ENCODE assay signal across 21 cellular contexts in the genomic region with DNA sequence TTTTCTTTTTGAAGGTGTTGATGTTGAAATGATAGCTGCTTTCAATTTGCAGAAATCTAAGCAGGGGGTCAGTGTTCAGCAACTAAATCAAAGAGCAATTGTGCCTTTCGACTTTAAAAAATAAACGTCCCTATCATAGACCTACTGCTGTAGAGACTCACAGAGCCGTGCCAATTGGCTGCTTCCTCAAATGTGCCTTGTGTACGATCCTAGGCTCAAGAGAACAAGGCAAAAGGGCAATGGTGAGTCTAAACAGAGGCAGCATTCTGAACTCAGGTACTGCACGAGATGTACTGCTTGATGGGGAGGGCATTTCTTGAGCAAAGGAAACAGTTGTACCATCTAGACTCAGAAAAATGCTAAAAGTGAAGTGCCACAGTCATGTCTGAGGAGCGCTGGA.
"Had no signal": no experiment of that assay in that cellular context is flagged by ENCODE, and none has a peak within 500 bp of the region (broad histone marks: within the 10 kb centered on the region; RNA-seq: fewer than 3 reads in every experiment).

No MANE protein-coding gene starts in this region.

- H3K9me3 Mint-ChIP-seq: natural killer cell treated with Interleukin-12 subunit alpha and Interleukin-12 subunit beta and Interleukin-15 and Interleukin-18, amount 100 ng/mL, for 72 hours; stimulated activated effector memory CD8-positive, alpha-beta T cell treated with anti-CD3 and anti-CD28 coated beads, Interleukin-12 subunit alpha, Interleukin-12 subunit beta, amount 100 ng/mL, for 72 hours; type B pancreatic cell had no signal

- ATAC-seq: left lung; lower lobe of right lung; mucosa of descending colon; natural killer cell treated with Interleukin-12 subunit alpha and Interleukin-12 subunit beta and Interleukin-15 and Interleukin-18, amount 100 ng/mL, for 72 hours; right lobe of liver; stimulated activated effector memory CD8-positive, alpha-beta T cell treated with anti-CD3 and anti-CD28 coated beads, Interleukin-12 subunit alpha, Interleukin-12 subunit beta, amount 100 ng/mL, for 72 hours had no signal

- H3K36me3 ChIP-seq: left lung, lower lobe of right lung, neural progenitor cell, right lobe of liver, stomach, tibial artery had no signal

- DNase-seq: caudate nucleus; dorsolateral prefrontal cortex; effector CD4-positive, alpha-beta T cell; kidney; left lung; lower lobe of right lung; mucosa of descending colon; naive B cell; retina; right lobe of liver; stimulated activated CD4-positive, alpha-beta T cell treated with anti-CD3 and anti-CD28 coated beads, Interleukin-2, amount 100 ng/mL, for 24 hours; stimulated activated CD4-positive, alpha-beta T cell treated with anti-CD3 and anti-CD28 coated beads, Interleukin-4, amount 100 ng/mL, for 24 hours; stimulated activated naive CD4-positive, alpha-beta T cell treated with Interleukin-2 at 50 U/mL for 16 hours; stomach; tibial artery had no signal

- H3K4me1 Mint-ChIP-seq: mesothelial cell of epicardium; naive B cell; neural progenitor cell; stimulated activated effector memory CD8-positive, alpha-beta T cell treated with anti-CD3 and anti-CD28 coated beads, Interleukin-12 subunit alpha, Interleukin-12 subunit beta, amount 100 ng/mL, for 72 hours had no signal

- H3K27me3 ChIP-seq: left lung, neural progenitor cell, right lobe of liver, stomach, tibial artery had no signal

- H3K4me3 ChIP-seq: dorsolateral prefrontal cortex, left lung, lower lobe of right lung, mucosa of descending colon, neural progenitor cell, right lobe of liver, smooth muscle cell, stomach, tibial artery had no signal

- H3K4me3 Mint-ChIP-seq: mesothelial cell of epicardium; naive B cell; natural killer cell treated with Interleukin-12 subunit alpha and Interleukin-12 subunit beta and Interleukin-15 and Interleukin-18, amount 100 ng/mL, for 72 hours; neural progenitor cell; stimulated activated effector memory CD8-positive, alpha-beta T cell treated with anti-CD3 and anti-CD28 coated beads, Interleukin-12 subunit alpha, Interleukin-12 subunit beta, amount 100 ng/mL, for 72 hours; type B pancreatic cell had no signal

- H3K36me3 Mint-ChIP-seq: mesothelial cell of epicardium; naive B cell; natural killer cell treated with Interleukin-12 subunit alpha and Interleukin-12 subunit beta and Interleukin-15 and Interleukin-18, amount 100 ng/mL, for 72 hours; neural progenitor cell; stimulated activated effector memory CD8-positive, alpha-beta T cell treated with anti-CD3 and anti-CD28 coated beads, Interleukin-12 subunit alpha, Interleukin-12 subunit beta, amount 100 ng/mL, for 72 hours; type B pancreatic cell had no signal

- H3K27ac Mint-ChIP-seq: mesothelial cell of epicardium; naive B cell; natural killer cell treated with Interleukin-12 subunit alpha and Interleukin-12 subunit beta and Interleukin-15 and Interleukin-18, amount 100 ng/mL, for 72 hours; neural progenitor cell; stimulated activated effector memory CD8-positive, alpha-beta T cell treated with anti-CD3 and anti-CD28 coated beads, Interleukin-12 subunit alpha, Interleukin-12 subunit beta, amount 100 ng/mL, for 72 hours; type B pancreatic cell had no signal

- H3K9me3 ChIP-seq: left lung, lower lobe of right lung, mucosa of descending colon, right lobe of liver, stomach, tibial artery had no signal

- H3K27ac ChIP-seq: left lung, lower lobe of right lung, neural progenitor cell, right lobe of liver, stomach, tibial artery had no signal

- H3K27me3 Mint-ChIP-seq: type B pancreatic cell had no signal

- H3K4me1 ChIP-seq: left lung, lower lobe of right lung, neural progenitor cell, right lobe of liver, tibial artery had no signal
